14 cellular contexts compared by ENCODE assay signal in the genomic region with DNA sequence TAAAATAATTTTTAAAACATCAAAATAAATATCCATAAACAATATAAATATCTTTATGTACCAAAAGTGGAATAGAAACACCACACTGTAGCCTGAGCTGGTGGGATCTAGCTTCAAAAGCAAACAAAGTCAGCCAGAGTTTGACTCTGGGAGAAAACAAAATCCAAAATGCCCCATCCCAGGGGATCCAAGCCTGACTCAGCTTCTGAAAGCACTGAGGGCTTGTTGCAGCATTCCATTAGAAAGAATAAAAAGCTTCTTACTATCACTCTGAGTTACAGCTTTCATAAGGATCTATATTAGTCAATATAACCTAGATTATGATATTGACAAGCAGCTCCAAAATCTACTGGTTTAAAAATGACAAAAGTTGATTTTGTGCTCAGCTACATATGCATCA.
DNase-seq lines count a peak whose midpoint lies in the region; ATAC-seq and TF ChIP-seq lines count a peak whose summit lies in the region.
"Had no signal": no experiment of that assay in that cellular context is flagged by ENCODE, and none has a peak within 500 bp of the region (broad histone marks: within the 10 kb centered on the region; RNA-seq: fewer than 3 reads in every experiment).

No MANE protein-coding gene starts in this region.

- no peaks in the 10 kb centered on the region for H3K9me3 ChIP-seq in BE2C
- H3K9me3 ChIP-seq: BLaER1 treated with 17β-estradiol and CSF1 and Interleukin-3, amounts not matched to agents 10 nM and 100 nM had no signal

- no peak overlapping the region for H3K4me3 ChIP-seq in cardiac fibroblast (replicated peaks in 1 of 2; ENCODE audit: low read depth in 2 of 2, low read length in 2 of 2)
- H3K4me3 ChIP-seq in skeletal muscle cell (ENCODE audit: low read depth, low read length) = no peak overlapping the region
- H3K4me3 ChIP-seq in BE2C (ENCODE audit: low read depth, low read length) = no peak overlapping the region
- H3K4me3 ChIP-seq: BLaER1 treated with 17β-estradiol and CSF1 and Interleukin-3, amounts not matched to agents 10 nM and 100 nM; PC-9 had no signal

- DNase-seq in AG20443 (ENCODE audit: low spot score) (peak; percentile 25), cardiac fibroblast (ENCODE audit: low read depth in 2 of 2) (peak; percentile 36 to 63), hepatic stellate cell (ENCODE audit: low spot score) (peak; percentile 9), skeletal muscle cell (ENCODE audit: low read depth) (peak; percentile 46), HK-2 (ENCODE audit: unreplicated experiment) (no peak), BE2C (no peak), COR-L47 (lab: John Stamatoyannopoulos, UW) (no peak)
- DNase-seq: CD8-positive, alpha-beta T cell; NCI-H1417 treated with DMSO at 0.1 percent for 48 hours; NCI-H187 treated with DMSO at 0.1 percent for 48 hours; NCI-H526 had no signal

- H3K36me3 ChIP-seq in BE2C = no peaks in the 10 kb centered on the region
- H3K36me3 ChIP-seq: BLaER1 treated with 17β-estradiol and CSF1 and Interleukin-3, amounts not matched to agents 10 nM and 100 nM had no signal

- TF ChIP-seq CTCF in cardiac fibroblast (IDR thresholded peaks at IDR 0.05; ENCODE audit: low read depth, low read length) (no peak), BE2C (IDR thresholded peaks at IDR 0.05; ENCODE audit: low read depth, low read length) (no peak)

- no peak for ATAC-seq in HG03139 (IDR thresholded peaks at IDR 0.05; ENCODE audit: unreplicated experiment)
- ATAC-seq: CD8-positive, alpha-beta T cell had no signal

- no peaks in the 10 kb centered on the region for H3K27me3 ChIP-seq in BE2C
- H3K27me3 ChIP-seq: BLaER1 treated with 17β-estradiol and CSF1 and Interleukin-3, amounts not matched to agents 10 nM and 100 nM had no signal

- no peaks in the 10 kb centered on the region for H3K4me1 ChIP-seq in BE2C

Comparison
In these comparisons a context has a peak if more than half of its experiments do, and no peak if none do; other contexts are left out.
1. DNase-seq: peak in AG20443 (single experiment), cardiac fibroblast (2 of 2), hepatic stellate cell (single experiment) and skeletal muscle cell (single experiment); none in HK-2 (single experiment), BE2C (single experiment) and COR-L47 (single experiment).